23 cellular contexts compared by ENCODE assay signal in the genomic region with DNA sequence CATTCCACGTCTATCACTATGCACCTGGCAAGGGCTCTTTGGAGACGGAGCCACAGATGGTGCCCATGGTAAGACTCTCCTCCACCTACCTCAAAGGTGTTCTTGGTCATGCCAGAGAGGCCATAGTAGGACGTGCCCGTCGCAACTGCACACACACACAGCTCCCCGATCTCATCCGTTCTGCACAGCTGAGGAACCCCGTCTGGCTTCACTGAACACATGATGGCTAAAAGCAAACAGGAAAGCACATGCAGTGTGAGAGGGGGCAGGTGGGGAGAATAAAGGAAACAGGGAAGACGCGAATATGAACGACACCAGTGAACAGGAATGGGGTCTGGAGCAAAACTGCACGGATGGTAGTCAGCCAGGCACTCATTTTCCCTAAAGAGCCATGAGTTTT.
"Had no signal": no experiment of that assay in that cellular context is flagged by ENCODE, and none has a peak within 500 bp of the region (broad histone marks: within the 10 kb centered on the region; RNA-seq: fewer than 3 reads in every experiment).

No MANE protein-coding gene starts in this region.

- H3K9ac ChIP-seq: neural progenitor cell had no signal

- H3K36me3 ChIP-seq: neural progenitor cell had no signal

- DNase-seq: activated CD4-positive, alpha-beta memory T cell treated with anti-CD3 and anti-CD28 coated beads, Interleukin-2, amount 10 ng/mL, durations not matched to agents 7 days and 5 days; activated CD4-positive, alpha-beta T cell treated with anti-CD3 and anti-CD28 coated beads for 1 hour; activated CD4-positive, alpha-beta T cell treated with anti-CD3 and anti-CD28 coated beads, Interleukin-2, amount 10 ng/mL, durations not matched to agents 7 days and 5 days; activated CD8-positive, alpha-beta memory T cell treated with anti-CD3 and anti-CD28 coated beads, Interleukin-2, amount 50 U/mL, for 48 hours; activated gamma-delta T cell; activated naive CD4-positive, alpha-beta T cell treated with anti-CD3 and anti-CD28 coated beads, Interleukin-2, amount 10 ng/mL, durations not matched to agents 7 days and 5 days; activated naive CD8-positive, alpha-beta T cell treated with anti-CD3 and anti-CD28 coated beads, Interleukin-2, amount 10 ng/mL, durations not matched to agents 7 days and 5 days; activated T-cell treated with anti-CD3 and anti-CD28 coated beads, Interleukin-2, amount 50 U/mL, for 24 hours; caudate nucleus; cortex of kidney; effector memory CD8-positive, alpha-beta T cell; foreskin fibroblast; heart left ventricle; midbrain; naive thymus-derived CD4-positive, alpha-beta T cell; occipital lobe; stimulated activated naive CD4-positive, alpha-beta T cell treated with Interleukin-2 at 50 U/mL for 16 hours; T1000; testis; trophoblast cell had no signal

- H3K4me2 ChIP-seq: neural progenitor cell had no signal

- H3K9me3 Mint-ChIP-seq: activated CD4-positive, alpha-beta memory T cell treated with anti-CD3 and anti-CD28 coated beads, Interleukin-2, amount 10 ng/mL, durations not matched to agents 7 days and 5 days; activated CD4-positive, alpha-beta T cell treated with anti-CD3 and anti-CD28 coated beads, Interleukin-2, amount 10 ng/mL, durations not matched to agents 7 days and 5 days; activated naive CD4-positive, alpha-beta T cell treated with anti-CD3 and anti-CD28 coated beads, Interleukin-2, amount 10 ng/mL, durations not matched to agents 7 days and 5 days; activated naive CD8-positive, alpha-beta T cell treated with anti-CD3 and anti-CD28 coated beads, Interleukin-2, amount 10 ng/mL, durations not matched to agents 7 days and 5 days; activated T-cell treated with anti-CD3 and anti-CD28 coated beads, Interleukin-2, amount 50 U/mL, for 24 hours; effector memory CD8-positive, alpha-beta T cell; naive thymus-derived CD4-positive, alpha-beta T cell had no signal

- H3K27ac ChIP-seq: ascending aorta, heart left ventricle, neural progenitor cell, right atrium auricular region, testis had no signal

- H3K36me3 Mint-ChIP-seq: activated naive CD4-positive, alpha-beta T cell treated with anti-CD3 and anti-CD28 coated beads, Interleukin-2, amount 10 ng/mL, durations not matched to agents 7 days and 5 days; activated naive CD8-positive, alpha-beta T cell treated with anti-CD3 and anti-CD28 coated beads, Interleukin-2, amount 10 ng/mL, durations not matched to agents 7 days and 5 days had no signal

- H3K27ac Mint-ChIP-seq: activated CD4-positive, alpha-beta memory T cell treated with anti-CD3 and anti-CD28 coated beads, Interleukin-2, amount 10 ng/mL, durations not matched to agents 7 days and 5 days; activated CD4-positive, alpha-beta T cell treated with anti-CD3 and anti-CD28 coated beads, Interleukin-2, amount 10 ng/mL, durations not matched to agents 7 days and 5 days; activated naive CD4-positive, alpha-beta T cell treated with anti-CD3 and anti-CD28 coated beads, Interleukin-2, amount 10 ng/mL, durations not matched to agents 7 days and 5 days; activated naive CD8-positive, alpha-beta T cell treated with anti-CD3 and anti-CD28 coated beads, Interleukin-2, amount 10 ng/mL, durations not matched to agents 7 days and 5 days; activated T-cell treated with anti-CD3 and anti-CD28 coated beads, Interleukin-2, amount 50 U/mL, for 24 hours; effector memory CD8-positive, alpha-beta T cell; neural progenitor cell had no signal

- H3K27me3 Mint-ChIP-seq: activated CD4-positive, alpha-beta memory T cell treated with anti-CD3 and anti-CD28 coated beads, Interleukin-2, amount 10 ng/mL, durations not matched to agents 7 days and 5 days; activated CD4-positive, alpha-beta T cell treated with anti-CD3 and anti-CD28 coated beads, Interleukin-2, amount 10 ng/mL, durations not matched to agents 7 days and 5 days; activated naive CD4-positive, alpha-beta T cell treated with anti-CD3 and anti-CD28 coated beads, Interleukin-2, amount 10 ng/mL, durations not matched to agents 7 days and 5 days; activated naive CD8-positive, alpha-beta T cell treated with anti-CD3 and anti-CD28 coated beads, Interleukin-2, amount 10 ng/mL, durations not matched to agents 7 days and 5 days; activated T-cell treated with anti-CD3 and anti-CD28 coated beads, Interleukin-2, amount 50 U/mL, for 24 hours had no signal

- H3K4me1 Mint-ChIP-seq: activated CD4-positive, alpha-beta memory T cell treated with anti-CD3 and anti-CD28 coated beads, Interleukin-2, amount 10 ng/mL, durations not matched to agents 7 days and 5 days; activated CD4-positive, alpha-beta T cell treated with anti-CD3 and anti-CD28 coated beads, Interleukin-2, amount 10 ng/mL, durations not matched to agents 7 days and 5 days; activated naive CD4-positive, alpha-beta T cell treated with anti-CD3 and anti-CD28 coated beads, Interleukin-2, amount 10 ng/mL, durations not matched to agents 7 days and 5 days had no signal

- ATAC-seq: effector memory CD8-positive, alpha-beta T cell; heart left ventricle; naive thymus-derived CD4-positive, alpha-beta T cell had no signal

- H3K4me3 ChIP-seq: ascending aorta, heart left ventricle, neural progenitor cell, right atrium auricular region, testis had no signal

- H3K4me1 ChIP-seq: neural progenitor cell, testis had no signal

- H3K27me3 ChIP-seq: ascending aorta, heart left ventricle, neural progenitor cell, right atrium auricular region, testis had no signal

- H3K4me3 Mint-ChIP-seq: activated CD4-positive, alpha-beta memory T cell treated with anti-CD3 and anti-CD28 coated beads, Interleukin-2, amount 10 ng/mL, durations not matched to agents 7 days and 5 days; activated CD4-positive, alpha-beta T cell treated with anti-CD3 and anti-CD28 coated beads, Interleukin-2, amount 10 ng/mL, durations not matched to agents 7 days and 5 days; activated naive CD4-positive, alpha-beta T cell treated with anti-CD3 and anti-CD28 coated beads, Interleukin-2, amount 10 ng/mL, durations not matched to agents 7 days and 5 days; activated naive CD8-positive, alpha-beta T cell treated with anti-CD3 and anti-CD28 coated beads, Interleukin-2, amount 10 ng/mL, durations not matched to agents 7 days and 5 days; activated T-cell treated with anti-CD3 and anti-CD28 coated beads, Interleukin-2, amount 50 U/mL, for 24 hours; effector memory CD8-positive, alpha-beta T cell; naive thymus-derived CD4-positive, alpha-beta T cell; neural progenitor cell had no signal

- H3K9me3 ChIP-seq: ascending aorta, heart left ventricle, right atrium auricular region, testis had no signal
